ENCODE assay signal across 16 cellular contexts in the genomic region with DNA sequence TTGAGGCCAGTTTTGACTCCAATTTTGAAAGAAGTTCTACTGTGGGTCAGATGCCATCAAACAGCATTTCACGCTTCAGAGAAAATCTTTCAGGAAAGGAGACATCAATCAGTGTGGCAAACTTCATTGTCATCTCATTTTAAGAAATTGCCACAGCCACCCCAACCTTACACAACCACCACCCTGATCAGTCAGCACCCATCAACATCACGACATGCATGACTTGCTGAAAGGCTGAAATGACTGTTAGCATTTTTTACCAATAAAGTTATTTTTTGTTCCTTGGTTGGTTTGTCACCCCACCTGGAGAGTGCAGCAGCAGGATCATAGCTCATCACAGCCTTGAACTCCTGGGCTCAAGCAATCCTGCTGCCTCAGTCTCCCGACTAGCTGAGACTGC. TPM values are rescaled to one million over a fixed set of nuclear protein-coding genes. Genes with fewer than 3 reads are reported as not detected.
A peak's percentile ranks its signal among the peaks of the same experiment; 100 is the strongest.
DNase-seq lines count a peak whose midpoint lies in the region; ATAC-seq, FAIRE-seq and TF ChIP-seq lines count a peak whose summit lies in the region.
"Had no signal": no experiment of that assay in that cellular context is flagged by ENCODE, and none has a peak within 500 bp of the region (broad histone marks: within the 10 kb centered on the region; RNA-seq: fewer than 3 reads in every experiment).

No MANE protein-coding gene starts in this region.

- no peak overlapping the region for H3K9ac ChIP-seq in Karpas-422 (ENCODE audit: low read length)

- no peak overlapping the region for H2AFZ ChIP-seq in Karpas-422 (ENCODE audit: low read length)

- H3K27me3 ChIP-seq in DOHH2 (ENCODE audit: control insufficient read depth, low read length): no peaks in the 10 kb centered on the region
- H3K27me3 ChIP-seq in Karpas-422 (ENCODE audit: low read length): no peaks in the 10 kb centered on the region

- H3K36me3 ChIP-seq in DOHH2 (ENCODE audit: control insufficient read depth, low read length) (peaks cover 97% of the 10 kb centered on the region), Karpas-422 (ENCODE audit: insufficient read depth, low read length) (peaks cover 53% of the 10 kb centered on the region)

- TF ChIP-seq POLR2A in A549 (IDR thresholded peaks at IDR 0.05; ENCODE audit: low read length): no peak

- POLR2A ChIA-PET in A549 (lab: Yijun Ruan, JAX): no interaction called here

- TF ChIP-seq CTCF in A549 (IDR thresholded peaks at IDR 0.05) (no peak), DOHH2 (IDR thresholded peaks at IDR 0.05; ENCODE audit: low read depth, low read length, poor library complexity, severe bottlenecking) (no peak)

- ATAC-seq in A549 (no peak), GM21360 (IDR thresholded peaks at IDR 0.05; ENCODE audit: unreplicated experiment) (peak; percentile 55), HG03045 (IDR thresholded peaks at IDR 0.05; ENCODE audit: unreplicated experiment) (no peak)
- ATAC-seq: CD8-positive, alpha-beta T cell had no signal

- H3K4me3 ChIP-seq in A549 (no peak overlapping the region), DOHH2 (ENCODE audit: low read length) (peak overlapping the region; percentile 64), Karpas-422 (ENCODE audit: low read length) (no peak overlapping the region)

- H3K9me2 ChIP-seq in DOHH2 (replicated peaks; ENCODE audit: control insufficient read depth, low read length) (no peaks in the 10 kb centered on the region), Karpas-422 (replicated peaks; ENCODE audit: insufficient read depth, low read length) (no peaks in the 10 kb centered on the region)

- no peaks in the 10 kb centered on the region for H3K9me3 ChIP-seq in A549
- H3K9me3 ChIP-seq in DOHH2 (ENCODE audit: control insufficient read depth, insufficient read depth, low read length): no peaks in the 10 kb centered on the region
- H3K9me3 ChIP-seq in Karpas-422 (ENCODE audit: low read length): no peaks in the 10 kb centered on the region

- no peak for TF ChIP-seq RAD21 in A549 (conservative IDR thresholded peaks at IDR 0.05 in 1 of 2, IDR thresholded peaks at IDR 0.05 in 1 of 2)

- H3K79me2 ChIP-seq in DOHH2 (ENCODE audit: control insufficient read depth, low read length) (peaks cover 92% of the 10 kb centered on the region), Karpas-422 (ENCODE audit: low read length) (peaks cover 80% of the 10 kb centered on the region)

- FAIRE-seq in A549 (lab: Jason Lieb, UNC): no peak
- FAIRE-seq: H1, HTR-8/SVneo had no signal

- peaks cover 17% of the 10 kb centered on the region for H3F3A ChIP-seq in DOHH2 (ENCODE audit: control insufficient read depth, insufficient read depth)

- DNase-seq in A549 (ENCODE audit: low read depth in 1 of 2, low spot score in 1 of 2): no peak
- no peak for DNase-seq in Karpas-422
- DNase-seq in NCI-H146 treated with DMSO at 0.1 percent for 48 hours (lab: John Stamatoyannopoulos, UW; ENCODE audit: unreplicated experiment): no peak
- DNase-seq in ureter (ENCODE audit: low spot score): no peak
- DNase-seq: CD8-positive, alpha-beta T cell; KG1; NCI-H1105 treated with DMSO at 0.1 percent for 48 hours; NCI-H187 treated with DMSO at 0.1 percent for 48 hours; NCI-H2171; NCI-H774; Right ventricle myocardium superior had no signal

- H3K4me1 ChIP-seq in A549: no peaks in the 10 kb centered on the region
- peaks cover 60% of the 10 kb centered on the region for H3K4me1 ChIP-seq in DOHH2 (ENCODE audit: control insufficient read depth, low read length)
- peaks cover 60% of the 10 kb centered on the region for H3K4me1 ChIP-seq in Karpas-422 (ENCODE audit: low read length)

- CTCF ChIA-PET in A549 (lab: Yijun Ruan, JAX): no interaction called here

- H3K27ac ChIP-seq in A549 (no peak overlapping the region), DOHH2 (ENCODE audit: low read depth, low read length) (peak overlapping the region; percentile 66; the same call in 1 of the 2 replicates), Karpas-422 (ENCODE audit: low read length) (peak overlapping the region; percentile 7)

- no peaks in the 10 kb centered on the region for H4K20me1 ChIP-seq in DOHH2 (ENCODE audit: control insufficient read depth, insufficient read depth, low read depth, low read length)
- H4K20me1 ChIP-seq in Karpas-422 (ENCODE audit: insufficient read depth, low read depth, low read length): no peaks in the 10 kb centered on the region

- WGBS in A549 (ENCODE audit: missing lambda C conversion rate): 96% methylated on average over 3 of the region's 3 CpGs

- H3K4me2 ChIP-seq in A549 (no peak overlapping the region), DOHH2 (ENCODE audit: low read length) (peak overlapping the region; percentile 75), Karpas-422 (ENCODE audit: low read depth, low read length, poor library complexity, severe bottlenecking) (peak overlapping the region; percentile 59)

- no peak for TF ChIP-seq EP300 in A549 (IDR thresholded peaks at IDR 0.05)

TF ChIP-seq in A549, 52 proteins besides CTCF, POLR2A, EP300 and RAD21:
- TF ChIP-seq TP53 (CRISPR knock-in tag; IDR thresholded peaks at IDR 0.05) (no peak), NFE2L2 (conservative IDR thresholded peaks at IDR 0.05; ENCODE audit: low read length) (peak; percentile 39; the same call in 1 of the 2 replicates)

RNA-seq across cellular contexts. Expression of a gene that starts 10.4 kb away (rescaled TPM):
- polyA plus RNA-seq in A549 (2011; rRNA removed) (99.9 and 126 TPM in 2 replicates), A549 (2017; fragmentation: RNase III; extraction: RNeasy Plus Mini Kit Qiagen cat#74134 plus additional on column Dnase treatment) (64.1 to 70.1 TPM (median 66.7 TPM) in 3 replicates)
- polyA plus RNA-seq in A549 (2012; cell fraction: cytosol; rRNA removed): 16.1 TPM in 2 replicates
- 8.9 and 17.0 TPM in 2 replicates for polyA plus RNA-seq in A549 (2012; cell fraction: nucleus; rRNA removed)
- polyA minus RNA-seq in A549 (2011; rRNA and poly(A)+ RNA removed): 37.1 and 39.8 TPM in 2 replicates
- 187 and 199 TPM in 2 replicates for total RNA-seq in Karpas-422 (2014; rRNA removed; shearing (Covaris generic); ENCODE audit: low replicate concordance)
- 128 TPM for total RNA-seq in ureter

Comparison
In these comparisons a context has a peak if more than half of its experiments do, and no peak if none do; other contexts are left out.
1. H3K27ac ChIP-seq: peak in DOHH2 (single experiment) and Karpas-422 (single experiment); none in A549 (0 of 2).